ENCODE assay signal across 1 cellular context in genomic region chr11:129999407-129999806, GRCh38.
TF ChIP-seq lines count a peak whose summit lies in the region.

No MANE protein-coding gene starts in this region.

TF ChIP-seq in liver, 16 proteins besides CTCF, POLR2A, EP300 and RAD21 (continued from another document):
- TF ChIP-seq REST (IDR thresholded peaks at IDR 0.05) (peak; percentile 62), EGR1 (IDR thresholded peaks at IDR 0.05; ENCODE audit: low read depth in 2 of 2) (peak in 1 of 2 donors; percentile 10), HNF4G (IDR thresholded peaks at IDR 0.05) (peak; percentile 82), SP1 (IDR thresholded peaks at IDR 0.05) (peak; percentile 95), GABPA (IDR thresholded peaks at IDR 0.05 in 1 of 2, conservative IDR thresholded peaks at IDR 0.05 in 1 of 2) (peak in 1 of 2 donors; percentile 30)
